In genomic region chr2:54106631-54107454, GRCh38 we compare ENCODE assay signal across 8 cellular contexts. TPM values are rescaled to one million over a fixed set of nuclear protein-coding genes. Genes with fewer than 3 reads are reported as not detected.
DNase-seq lines count a peak whose midpoint lies in the region; ATAC-seq and TF ChIP-seq lines count a peak whose summit lies in the region.

No MANE protein-coding gene starts in this region.

- POLR2A ChIA-PET in activated CD4-positive, alpha-beta memory T cell treated with anti-CD3 and anti-CD28 coated beads, Interleukin-2, amount 10 ng/mL, durations not matched to agents 7 days and 5 days (lab: Charles Lee): interaction anchor here (0.8 to 1.7 kb wide), 3 partner anchors 9 to 1126 kb away, joined by 3 to 7 read pairs (median 4); partner anchors contain the start of genes ACYP2, CLHC1, PSME4 and RPS27A
- POLR2A ChIA-PET in naive thymus-derived CD8-positive, alpha-beta T cell (lab: Charles Lee): interaction anchor here (0.8 to 1.2 kb wide), 2 partner anchors 9 to 598 kb away, joined by 4 read pairs; partner anchors contain the start of gene ACYP2

- intact Hi-C loops in esophagus muscularis mucosa (cut with DNase I): loop anchor here (5.0 kb wide), 1 partner anchor 730 kb away; no protein-coding TSS in a partner anchor
- intact Hi-C loops in lower leg skin (cut with DNase I; ENCODE audit: low total_unique reads): no loop called here

- no peaks in the 10 kb centered on the region for H3K36me3 Mint-ChIP-seq in activated CD4-positive, alpha-beta memory T cell treated with anti-CD3 and anti-CD28 coated beads, Interleukin-2, amount 10 ng/mL, durations not matched to agents 7 days and 5 days (ENCODE audit: low read depth)
- H3K36me3 Mint-ChIP-seq in naive thymus-derived CD8-positive, alpha-beta T cell: no peaks in the 10 kb centered on the region

- peak; percentile 60 for ATAC-seq in HG02870 (IDR thresholded peaks at IDR 0.05; ENCODE audit: unreplicated experiment)
- peak; percentile 84 to 86 for ATAC-seq in naive thymus-derived CD8-positive, alpha-beta T cell

- no peaks in the 10 kb centered on the region for H3K79me2 ChIP-seq in ACC112 (ENCODE audit: control insufficient read depth, insufficient read depth, low read length, unreplicated experiment)

- H2AFZ ChIP-seq in ACC112 (ENCODE audit: low read length, unreplicated experiment): peak overlapping the region; percentile 2

- H3K27me3 ChIP-seq in ACC112 (ENCODE audit: insufficient read depth, low read length) (no peaks in the 10 kb centered on the region), esophagus muscularis mucosa (no peaks in the 10 kb centered on the region)

- TF ChIP-seq POLR2A in esophagus muscularis mucosa (IDR thresholded peaks at IDR 0.05; ENCODE audit: low read depth): no peak
- TF ChIP-seq POLR2A in lower leg skin (IDR thresholded peaks at IDR 0.05): no peak

- peak; percentile 56 for TF ChIP-seq CTCF in GM10266 (IDR thresholded peaks at IDR 0.05; ENCODE audit: control insufficient read depth, insufficient read depth, low read depth, missing control alignments)
- TF ChIP-seq CTCF in esophagus muscularis mucosa (IDR thresholded peaks at IDR 0.05): peak; percentile 59 to 68 (median 65)
- peak in 1 of 3 donors; percentile 27 for TF ChIP-seq CTCF in lower leg skin (IDR thresholded peaks at IDR 0.05)

- H3K4me3 Mint-ChIP-seq in activated CD4-positive, alpha-beta memory T cell treated with anti-CD3 and anti-CD28 coated beads, Interleukin-2, amount 10 ng/mL, durations not matched to agents 7 days and 5 days: no peak overlapping the region
- no peak overlapping the region for H3K4me3 Mint-ChIP-seq in naive thymus-derived CD8-positive, alpha-beta T cell

- peaks cover 14% of the 10 kb centered on the region for H3K4me1 Mint-ChIP-seq in activated CD4-positive, alpha-beta memory T cell treated with anti-CD3 and anti-CD28 coated beads, Interleukin-2, amount 10 ng/mL, durations not matched to agents 7 days and 5 days
- peaks cover 5 to 27% (median 7%) of the 10 kb centered on the region in 4 donors for H3K4me1 Mint-ChIP-seq in naive thymus-derived CD8-positive, alpha-beta T cell

- H3K36me3 ChIP-seq in ACC112 (ENCODE audit: insufficient read depth, low read length): no peaks in the 10 kb centered on the region
- H3K36me3 ChIP-seq in esophagus muscularis mucosa: no peaks in the 10 kb centered on the region

- TF ChIP-seq EP300 in esophagus muscularis mucosa (IDR thresholded peaks at IDR 0.05): no peak

- DNase-seq in GM10266 (ENCODE audit: extremely low spot score) (peak; percentile 47), NCI-H446 (lab: John Stamatoyannopoulos, UW) (peak; percentile 45 to 63), esophagus muscularis mucosa (ENCODE audit: extremely low spot score) (peak; percentile 55), lower leg skin (ENCODE audit: low spot score in 2 of 2) (no peak)
- peak; percentile 57 for DNase-seq in activated CD4-positive, alpha-beta memory T cell treated with anti-CD3 and anti-CD28 coated beads, Interleukin-2, amount 10 ng/mL, durations not matched to agents 7 days and 5 days
- DNase-seq in naive thymus-derived CD8-positive, alpha-beta T cell: peak; percentile 16 to 67 (median 48)

- peak overlapping the region; percentile 8 for H3K4me3 ChIP-seq in ACC112 (ENCODE audit: low read depth, low read length)
- H3K4me3 ChIP-seq in esophagus muscularis mucosa: no peak overlapping the region
- H3K4me3 ChIP-seq in lower leg skin (ENCODE audit: low read depth, poor library complexity, severe bottlenecking): no peak overlapping the region

- no peak overlapping the region for H3K27ac Mint-ChIP-seq in activated CD4-positive, alpha-beta memory T cell treated with anti-CD3 and anti-CD28 coated beads, Interleukin-2, amount 10 ng/mL, durations not matched to agents 7 days and 5 days
- H3K27ac Mint-ChIP-seq in naive thymus-derived CD8-positive, alpha-beta T cell: peak overlapping the region in 1 of 10 donors; percentile 25

- WGBS in esophagus muscularis mucosa: 72% methylated on average over 12 of the region's 12 CpGs
- WGBS in lower leg skin, 2 donors: 56 to 68% methylated on average over 12 of the region's 12 CpGs

- H3K9me3 ChIP-seq in esophagus muscularis mucosa: no peaks in the 10 kb centered on the region

- H3K4me1 ChIP-seq in ACC112 (ENCODE audit: control insufficient read depth, insufficient read depth, low read length, unreplicated experiment) (peaks cover 20% of the 10 kb centered on the region), esophagus muscularis mucosa (peaks cover 3 to 25% (median 15%) of the 10 kb centered on the region in 4 donors)

- no peaks in the 10 kb centered on the region for H3K27me3 Mint-ChIP-seq in activated CD4-positive, alpha-beta memory T cell treated with anti-CD3 and anti-CD28 coated beads, Interleukin-2, amount 10 ng/mL, durations not matched to agents 7 days and 5 days
- H3K27me3 Mint-ChIP-seq in naive thymus-derived CD8-positive, alpha-beta T cell: no peaks in the 10 kb centered on the region

- H3K9me3 Mint-ChIP-seq in activated CD4-positive, alpha-beta memory T cell treated with anti-CD3 and anti-CD28 coated beads, Interleukin-2, amount 10 ng/mL, durations not matched to agents 7 days and 5 days: no peaks in the 10 kb centered on the region
- H3K9me3 Mint-ChIP-seq in naive thymus-derived CD8-positive, alpha-beta T cell: no peaks in the 10 kb centered on the region

- CTCF ChIA-PET in activated CD4-positive, alpha-beta memory T cell treated with anti-CD3 and anti-CD28 coated beads, Interleukin-2, amount 10 ng/mL, durations not matched to agents 7 days and 5 days (lab: Charles Lee): interaction anchor here (0.6 to 2.8 kb wide), 35 partner anchors 9 to 732 kb away, joined by 3 to 21 read pairs (median 4); partner anchors contain the start of genes ACYP2, EML6 and PSME4

- H3K27ac ChIP-seq in ACC112 (ENCODE audit: low read depth, low read length) (no peak overlapping the region), esophagus muscularis mucosa (replicated peaks in 1 of 4) (no peak overlapping the region)

RNA-seq across cellular contexts. Expression of gene ACYP2, which starts 8.6 kb away (rescaled TPM):
- 1 to 10 TPM; 8.6 to 10.0 TPM for total RNA-seq in activated CD4-positive, alpha-beta memory T cell treated with anti-CD3 and anti-CD28 coated beads, Interleukin-2, amount 10 ng/mL, durations not matched to agents 7 days and 5 days
- total RNA-seq in esophagus muscularis mucosa (10 to 100 TPM; 15.4 to 28.7 (median 22.7) TPM), lower leg skin (10 to 100 TPM; 11.4 to 15.6 (median 12.5) TPM)
- 10 to 100 TPM; 14.3 to 18.1 TPM for total RNA-seq in naive thymus-derived CD8-positive, alpha-beta T cell
- 10 to 100 TPM; 12.4 to 13.2 (median 12.5) TPM for polyA plus RNA-seq in naive thymus-derived CD8-positive, alpha-beta T cell

Comparison
In these comparisons a context has a peak if more than half of its experiments do, and no peak if none do; other contexts are left out.
1. DNase-seq: peak in GM10266 (single experiment), NCI-H446 (2 of 2), activated CD4-positive, alpha-beta memory T cell treated with anti-CD3 and anti-CD28 coated beads, Interleukin-2, amount 10 ng/mL, durations not matched to agents 7 days and 5 days (single experiment), esophagus muscularis mucosa (single experiment) and naive thymus-derived CD8-positive, alpha-beta T cell (10 of 10); none in lower leg skin (0 of 2).